Comparison of ENCODE assay signal across 16 cellular contexts in the genomic region with DNA sequence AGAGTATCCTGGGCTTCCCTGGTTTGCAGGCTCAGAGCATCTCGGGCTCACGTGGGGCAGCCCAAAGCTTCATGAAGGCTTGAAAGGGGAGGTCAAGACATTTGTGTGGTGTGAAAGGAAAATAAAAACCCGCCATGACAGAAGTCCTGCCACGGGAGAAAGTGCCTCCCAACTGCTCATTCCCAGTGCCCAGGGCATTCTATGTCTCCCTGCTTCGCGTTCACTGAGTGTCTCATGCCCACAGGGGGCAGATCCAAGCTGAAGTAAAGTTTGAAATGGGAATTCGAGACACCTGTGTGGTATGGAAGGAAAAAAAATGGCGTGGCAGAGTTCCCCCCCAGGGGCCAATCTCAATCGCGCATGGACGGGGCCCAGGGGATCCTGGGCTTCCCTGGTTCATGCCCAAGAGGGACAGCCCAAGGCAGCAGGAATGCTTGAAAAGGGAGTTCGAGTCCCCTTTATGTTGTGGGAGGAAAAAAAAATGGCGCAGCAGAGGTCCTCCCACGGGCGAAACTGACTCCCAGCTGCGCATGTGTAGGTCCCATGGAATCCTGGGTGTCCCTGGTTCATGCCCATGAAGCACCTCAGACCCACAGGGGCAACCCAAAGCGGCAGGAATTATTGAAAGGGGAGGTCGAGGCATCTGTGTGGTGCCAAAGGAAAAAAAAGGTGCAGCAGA.
"Had no signal": no experiment of that assay in that cellular context is flagged by ENCODE, and none has a peak within 500 bp of the region (broad histone marks: within the 10 kb centered on the region; RNA-seq: fewer than 3 reads in every experiment).

No MANE protein-coding gene starts in this region.

- H3K4me3 ChIP-seq: prostate gland had no signal

- ATAC-seq: activated T-helper 17 cell treated with anti-CD3 and anti-CD28 coated beads, Interleukin-2, amount 50 U/mL, for 72 hours; left cardiac atrium; naive thymus-derived CD4-positive, alpha-beta T cell; stimulated activated naive CD8-positive, alpha-beta T cell treated with anti-CD3 and anti-CD28 coated beads, Interleukin-15, amount 100 ng/mL, for 72 hours; T-helper 17 cell; WTC11 had no signal

- H3K27ac Mint-ChIP-seq: activated naive CD8-positive, alpha-beta T cell; activated T-helper 17 cell treated with anti-CD3 and anti-CD28 coated beads, Interleukin-2, amount 50 U/mL, for 72 hours; naive thymus-derived CD4-positive, alpha-beta T cell; T-helper 17 cell; WTC11 had no signal

- H3K27me3 Mint-ChIP-seq: activated naive CD8-positive, alpha-beta T cell; activated T-helper 17 cell treated with anti-CD3 and anti-CD28 coated beads, Interleukin-2, amount 50 U/mL, for 72 hours; naive thymus-derived CD4-positive, alpha-beta T cell; stimulated activated naive CD8-positive, alpha-beta T cell treated with anti-CD3 and anti-CD28 coated beads, Interleukin-15, amount 100 ng/mL, for 72 hours; T-helper 17 cell had no signal

- H3K4me1 ChIP-seq: prostate gland had no signal

- DNase-seq: activated CD4-positive, alpha-beta T cell treated with anti-CD3 and anti-CD28 coated beads, Interleukin-2, amount 50 U/mL, for 1 hour; activated T-cell treated with anti-CD3 and anti-CD28 coated beads for 4 hours; brain microvascular endothelial cell; dermis blood vessel endothelial cell; erythroblast; hypothalamus; left cardiac atrium; naive thymus-derived CD4-positive, alpha-beta T cell; stimulated activated CD4-positive, alpha-beta T cell treated with anti-CD3 and anti-CD28 coated beads, Interleukin-4, amount 100 ng/mL, for 1 hour; stimulated activated CD8-positive, alpha-beta memory T cell treated with anti-CD3 and anti-CD28 coated beads, Interleukin-4, amount 100 ng/mL, for 48 hours; stimulated activated naive CD8-positive, alpha-beta T cell treated with anti-CD3 and anti-CD28 coated beads, Interleukin-15, amount 100 ng/mL, for 72 hours had no signal

- H3K36me3 ChIP-seq: brain microvascular endothelial cell, prostate gland had no signal

- H3K27me3 ChIP-seq: brain microvascular endothelial cell had no signal

- H3K9me3 ChIP-seq: prostate gland had no signal

- H3K4me3 Mint-ChIP-seq: activated naive CD8-positive, alpha-beta T cell; activated T-helper 17 cell treated with anti-CD3 and anti-CD28 coated beads, Interleukin-2, amount 50 U/mL, for 72 hours; stimulated activated naive CD8-positive, alpha-beta T cell treated with anti-CD3 and anti-CD28 coated beads, Interleukin-15, amount 100 ng/mL, for 72 hours; T-helper 17 cell; WTC11 had no signal

- H3K4me1 Mint-ChIP-seq: activated T-helper 17 cell treated with anti-CD3 and anti-CD28 coated beads, Interleukin-2, amount 50 U/mL, for 72 hours; stimulated activated naive CD8-positive, alpha-beta T cell treated with anti-CD3 and anti-CD28 coated beads, Interleukin-15, amount 100 ng/mL, for 72 hours; T-helper 17 cell; WTC11 had no signal

- H3K27ac ChIP-seq: brain microvascular endothelial cell, prostate gland had no signal
